Comparison of ENCODE assay signal across 2 cellular contexts in genomic region chr15:72124218-72124617, GRCh38.
A peak's percentile ranks its signal among the peaks of the same experiment; 100 is the strongest.
TF ChIP-seq lines count a peak whose summit lies in the region.

No MANE protein-coding gene starts in this region.

TF ChIP-seq in SK-N-SH, 30 proteins besides CTCF, POLR2A, EP300 and RAD21 (continued from another document):
- TF ChIP-seq ZBTB33 (IDR thresholded peaks at IDR 0.05; ENCODE audit: borderline replicate concordance, low read depth) = no peak
- TF ChIP-seq MAX (IDR thresholded peaks at IDR 0.05; ENCODE audit: low read depth) = no peak
- TF ChIP-seq SIN3A (IDR thresholded peaks at IDR 0.05; ENCODE audit: borderline replicate concordance, low read depth, low read length) = no peak

TF ChIP-seq in HEK293, 187 proteins besides CTCF, POLR2A, EP300 and RAD21 (continued from another document):
- no peak for TF ChIP-seq ZNF223 (tag by site-specific recombination; IDR thresholded peaks at IDR 0.05)
- TF ChIP-seq ZNF214 (tag by site-specific recombination; IDR thresholded peaks at IDR 0.05; ENCODE audit: borderline replicate concordance) = no peak
- TF ChIP-seq ZNF148 (tag by site-specific recombination; IDR thresholded peaks at IDR 0.05; ENCODE audit: borderline replicate concordance) = no peak
- peak; percentile 11; the same call in 1 of the 2 replicates for TF ChIP-seq ZXDB (tag by site-specific recombination; IDR thresholded peaks at IDR 0.05)
- TF ChIP-seq ZNF585B (tag by site-specific recombination; IDR thresholded peaks at IDR 0.05) = no peak
